Comparison of ENCODE assay signal across 11 cellular contexts in the genomic region with DNA sequence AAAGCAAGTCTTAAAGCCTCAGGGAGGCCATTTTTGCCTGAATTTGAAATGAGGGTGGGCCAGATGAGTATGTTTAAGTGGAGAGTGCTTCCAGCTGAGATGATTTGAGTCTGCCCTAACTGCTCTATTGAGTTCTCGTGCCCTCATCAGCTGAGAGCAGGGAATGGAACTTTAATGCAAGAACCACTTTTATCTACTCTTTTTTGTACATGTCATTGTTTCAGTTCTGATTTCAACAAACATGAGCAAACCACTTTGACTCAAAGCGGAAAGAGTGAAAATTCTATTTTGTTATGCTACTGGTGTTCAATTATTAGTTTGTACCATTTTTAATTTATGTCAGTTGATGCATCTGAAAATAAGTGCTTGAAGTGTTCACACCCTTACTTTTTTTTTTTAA. TPM values are rescaled to one million over a fixed set of nuclear protein-coding genes. Genes with fewer than 3 reads are reported as not detected.
DNase-seq lines count a peak whose midpoint lies in the region; ATAC-seq and TF ChIP-seq lines count a peak whose summit lies in the region.
"Had no signal": no experiment of that assay in that cellular context is flagged by ENCODE, and none has a peak within 500 bp of the region (broad histone marks: within the 10 kb centered on the region; RNA-seq: fewer than 3 reads in every experiment).

No MANE protein-coding gene starts in this region.

- peak; percentile 58 for ATAC-seq in GM18502 (IDR thresholded peaks at IDR 0.05; ENCODE audit: poor library complexity, unreplicated experiment)
- ATAC-seq in GM19351 (IDR thresholded peaks at IDR 0.05; ENCODE audit: unreplicated experiment) = peak; percentile 92
- peak; percentile 90 for ATAC-seq in HG02852 (IDR thresholded peaks at IDR 0.05; ENCODE audit: unreplicated experiment)

- H3K27ac Mint-ChIP-seq in T-helper 2 cell treated with Interferon-gamma antibody and Interleukin-4, amounts not matched to agents 5 μg/mL and 100 μg/mL, for 36 hours = no peak overlapping the region
- H3K27ac Mint-ChIP-seq: naive B cell had no signal

- no peak overlapping the region for H3K4me3 ChIP-seq in sigmoid colon
- no peak overlapping the region for H3K4me3 ChIP-seq in transverse colon

- DNase-seq in T-helper 2 cell treated with Interferon-gamma antibody and Interleukin-4, amounts not matched to agents 5 μg/mL and 100 μg/mL, for 36 hours (ENCODE audit: low spot score) = peak; percentile 32
- DNase-seq in ecto neural progenitor cell (ENCODE audit: low spot score) (no peak), sigmoid colon (no peak), transverse colon (no peak), NCI-H1930 (lab: John Stamatoyannopoulos, UW) (no peak)
- DNase-seq: activated CD8-positive, alpha-beta memory T cell treated with anti-CD3 and anti-CD28 coated beads for 24 hours; naive B cell had no signal

- in situ Hi-C loops in transverse colon (cut with MboI; ENCODE audit: low pct_ligation_motif_present in 1 of 4, low pct_unique_long_range_greater_than_20kb in 1 of 4, low sequenced_read_pairs in 3 of 4) = no loop called here

- H3K36me3 Mint-ChIP-seq in T-helper 2 cell treated with Interferon-gamma antibody and Interleukin-4, amounts not matched to agents 5 μg/mL and 100 μg/mL, for 36 hours (ENCODE audit: low read depth) = peaks cover 11% of the 10 kb centered on the region

- no peak for TF ChIP-seq POLR2A in sigmoid colon (IDR thresholded peaks at IDR 0.05)
- TF ChIP-seq POLR2A in transverse colon (IDR thresholded peaks at IDR 0.05) = no peak

- WGBS in sigmoid colon, 2 donors = 89 to 90% methylated on average over 2 of the region's 2 CpGs
- WGBS in transverse colon (ENCODE audit: low coverage in 1 of 2), 2 donors = 79 to 90% methylated on average over 2 of the region's 2 CpGs

- no peak for TF ChIP-seq CTCF in sigmoid colon (IDR thresholded peaks at IDR 0.05)
- TF ChIP-seq CTCF in transverse colon (IDR thresholded peaks at IDR 0.05) = no peak

- TF ChIP-seq EP300 in sigmoid colon (IDR thresholded peaks at IDR 0.05) = no peak
- TF ChIP-seq EP300 in transverse colon (IDR thresholded peaks at IDR 0.05; ENCODE audit: low read depth) = no peak

- intact Hi-C loops in sigmoid colon (cut with DNase I) = no loop called here
- intact Hi-C loops in transverse colon (cut with DNase I; ENCODE audit: low total_unique reads) = no loop called here

- H3K4me1 ChIP-seq in sigmoid colon (no peaks in the 10 kb centered on the region), transverse colon (no peaks in the 10 kb centered on the region)

- H3K9me3 ChIP-seq in sigmoid colon = no peaks in the 10 kb centered on the region
- no peaks in the 10 kb centered on the region for H3K9me3 ChIP-seq in transverse colon

- H3K27ac ChIP-seq in sigmoid colon = no peak overlapping the region
- H3K27ac ChIP-seq in transverse colon = no peak overlapping the region
- H3K27ac ChIP-seq: HL-60 had no signal

- H3K4me1 Mint-ChIP-seq in T-helper 2 cell treated with Interferon-gamma antibody and Interleukin-4, amounts not matched to agents 5 μg/mL and 100 μg/mL, for 36 hours (ENCODE audit: low read depth) = peaks cover 11% of the 10 kb centered on the region

- no peak overlapping the region for H3K4me3 Mint-ChIP-seq in T-helper 2 cell treated with Interferon-gamma antibody and Interleukin-4, amounts not matched to agents 5 μg/mL and 100 μg/mL, for 36 hours
- H3K4me3 Mint-ChIP-seq: naive B cell had no signal

- H3K36me3 ChIP-seq in sigmoid colon = peaks cover 0 to 5% (median 0%) of the 10 kb centered on the region in 4 donors
- H3K36me3 ChIP-seq in transverse colon = no peaks in the 10 kb centered on the region

- H3K27me3 ChIP-seq in sigmoid colon = no peaks in the 10 kb centered on the region
- H3K27me3 ChIP-seq in transverse colon = no peaks in the 10 kb centered on the region

- no peaks in the 10 kb centered on the region for H3K9me3 Mint-ChIP-seq in T-helper 2 cell treated with Interferon-gamma antibody and Interleukin-4, amounts not matched to agents 5 μg/mL and 100 μg/mL, for 36 hours
- H3K9me3 Mint-ChIP-seq: naive B cell had no signal

- H3K27me3 Mint-ChIP-seq in T-helper 2 cell treated with Interferon-gamma antibody and Interleukin-4, amounts not matched to agents 5 μg/mL and 100 μg/mL, for 36 hours (ENCODE audit: low read depth) = no peaks in the 10 kb centered on the region
- H3K27me3 Mint-ChIP-seq: naive B cell had no signal

RNA-seq across cellular contexts. Expression of a gene that starts 35.8 kb away (rescaled TPM):
- 10 to 100 TPM; 29.1 to 49.3 (median 40.6) TPM for total RNA-seq in sigmoid colon
- polyA plus RNA-seq in sigmoid colon = 1 to 10 TPM; 4.8 to 9.9 (median 8.6) TPM
- total RNA-seq in transverse colon = 100 to 1,000 TPM in 1 of 4 donors, 10 to 100 TPM in 3; 12.0 to 493 (median 34.2) TPM

RNA-seq across cellular contexts. Expression of a gene that starts 51.5 kb away (rescaled TPM):
- total RNA-seq in sigmoid colon (10 to 100 TPM; 38.7 to 44.6 (median 41.3) TPM), transverse colon (10 to 100 TPM in 2 of 4 donors, 1 to 10 TPM in 2; 2.6 to 46.2 (median 14.7) TPM)
- polyA plus RNA-seq in sigmoid colon = 10 to 100 TPM; 13.8 to 40.7 (median 29.1) TPM
